In the genomic region with DNA sequence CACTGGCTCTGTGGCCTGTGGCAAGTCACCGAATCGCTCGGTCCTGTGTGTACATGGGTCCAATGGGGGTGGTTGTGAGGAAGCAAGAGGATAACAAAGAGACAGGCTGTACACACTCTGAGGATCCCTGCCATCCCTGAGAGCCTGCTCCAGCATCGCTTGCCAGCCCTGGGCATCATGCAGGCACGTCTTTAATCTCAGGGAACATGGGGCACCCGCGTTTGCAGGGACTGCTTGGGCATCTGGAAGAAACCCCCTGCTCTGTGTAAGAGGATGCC, we compare ENCODE assay signal across 1 cellular context.
TF ChIP-seq lines count a peak whose summit lies in the region.

No MANE protein-coding gene starts in this region.

TF ChIP-seq in SK-N-SH, 30 proteins besides CTCF, POLR2A, EP300 and RAD21:
- TF ChIP-seq JUND (IDR thresholded peaks at IDR 0.05): no peak
